25 cellular contexts compared by ENCODE assay signal in the genomic region with DNA sequence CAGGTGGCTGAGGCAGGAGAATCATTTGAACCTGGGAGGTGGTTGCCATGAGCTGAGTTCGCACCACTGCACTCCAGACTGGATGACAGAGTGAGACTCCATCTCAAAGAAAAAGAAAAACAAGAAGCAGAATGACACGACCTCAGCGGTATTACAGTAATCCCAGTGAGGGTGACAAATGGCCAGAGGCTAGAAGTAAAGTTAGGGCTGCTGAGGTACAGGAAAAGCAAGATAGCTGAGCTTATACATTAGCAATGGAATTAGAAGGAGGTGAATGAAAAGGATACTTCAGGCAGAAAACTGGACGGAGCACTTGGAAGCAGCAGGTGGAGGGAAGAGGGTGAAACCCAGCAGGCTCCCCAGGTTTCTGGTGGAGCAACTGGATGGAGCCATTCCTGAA. TPM values are rescaled to one million over a fixed set of nuclear protein-coding genes. Genes with fewer than 3 reads are reported as not detected.
DNase-seq lines count a peak whose midpoint lies in the region; ATAC-seq and TF ChIP-seq lines count a peak whose summit lies in the region.
"Had no signal": no experiment of that assay in that cellular context is flagged by ENCODE, and none has a peak within 500 bp of the region (broad histone marks: within the 10 kb centered on the region; RNA-seq: fewer than 3 reads in every experiment).

No MANE protein-coding gene starts in this region.

- no peak overlapping the region for H3K4me2 ChIP-seq in neural progenitor cell

- H3K9me3 Mint-ChIP-seq in CD4-positive, alpha-beta memory T cell = peaks cover 0 to 3% (median 0%) of the 10 kb centered on the region in 8 donors
- H3K9me3 Mint-ChIP-seq in IgD-negative memory B cell (no peaks in the 10 kb centered on the region), neural progenitor cell (no peaks in the 10 kb centered on the region)
- H3K9me3 Mint-ChIP-seq: activated CD8-positive, alpha-beta T cell treated with anti-CD3 and anti-CD28 coated beads for 36 hours; activated naive CD8-positive, alpha-beta T cell treated with anti-CD3 and anti-CD28 coated beads for 36 hours; dendritic cell treated with granulocyte-macrophage colony-stimulating factor and Interleukin-4, amounts not matched to agents 40 ng/mL and 50 ng/mL, for 4 days; naive thymus-derived CD4-positive, alpha-beta T cell; T-cell had no signal

- no peaks in the 10 kb centered on the region for H3K4me1 ChIP-seq in CD4-positive, alpha-beta memory T cell (ENCODE audit: insufficient read depth, low read length)
- no peaks in the 10 kb centered on the region for H3K4me1 ChIP-seq in neural progenitor cell
- H3K4me1 ChIP-seq: ascending aorta, gastroesophageal sphincter, left lung, SJCRH30, stomach, tibial artery had no signal

- H3K4me3 ChIP-seq in CD4-positive, alpha-beta memory T cell (ENCODE audit: low read length in 2 of 2) = no peak overlapping the region
- no peak overlapping the region for H3K4me3 ChIP-seq in neural progenitor cell
- H3K4me3 ChIP-seq: ascending aorta, gastroesophageal sphincter, left lung, SJCRH30, stomach, tibial artery had no signal

- ATAC-seq in esophagus mucosa (peak; percentile 78), GM19023 (IDR thresholded peaks at IDR 0.05; ENCODE audit: unreplicated experiment) (no peak), HG02798 (IDR thresholded peaks at IDR 0.05; ENCODE audit: poor library complexity, unreplicated experiment) (no peak), GM21447 (IDR thresholded peaks at IDR 0.05; ENCODE audit: unreplicated experiment) (no peak)
- ATAC-seq: activated CD8-positive, alpha-beta T cell treated with anti-CD3 and anti-CD28 coated beads for 36 hours; gastroesophageal sphincter; left lung; naive thymus-derived CD4-positive, alpha-beta T cell; T-cell had no signal

- CTCF ChIA-PET in CD4-positive, alpha-beta memory T cell (lab: Charles Lee; ENCODE audit: partially characterized antibody) = interaction anchor here (1.0 kb wide), 1 partner anchor 178 kb away, joined by 3 read pairs; no protein-coding TSS in a partner anchor

- no peaks in the 10 kb centered on the region for H4K20me1 ChIP-seq in neural progenitor cell (ENCODE audit: low read depth)

- no peaks in the 10 kb centered on the region for H3K79me2 ChIP-seq in neural progenitor cell (ENCODE audit: low read depth)

- H3K9ac ChIP-seq in neural progenitor cell = no peak overlapping the region

- H3K27me3 Mint-ChIP-seq in CD4-positive, alpha-beta memory T cell = no peaks in the 10 kb centered on the region
- no peaks in the 10 kb centered on the region for H3K27me3 Mint-ChIP-seq in IgD-negative memory B cell
- peaks cover 5% of the 10 kb centered on the region for H3K27me3 Mint-ChIP-seq in neural progenitor cell (ENCODE audit: insufficient read depth, low read depth)
- H3K27me3 Mint-ChIP-seq: activated CD8-positive, alpha-beta T cell treated with anti-CD3 and anti-CD28 coated beads for 36 hours; activated naive CD8-positive, alpha-beta T cell treated with anti-CD3 and anti-CD28 coated beads for 36 hours; naive thymus-derived CD4-positive, alpha-beta T cell; T-cell had no signal

- H3K27ac ChIP-seq in CD4-positive, alpha-beta memory T cell (ENCODE audit: low read depth, low read length) = no peak overlapping the region
- no peak overlapping the region for H3K27ac ChIP-seq in neural progenitor cell
- H3K27ac ChIP-seq: ascending aorta, gastroesophageal sphincter, left lung, SJCRH30, stomach, tibial artery had no signal

- no peaks in the 10 kb centered on the region for H3K36me3 ChIP-seq in CD4-positive, alpha-beta memory T cell (ENCODE audit: insufficient read depth, low read length)
- no peaks in the 10 kb centered on the region for H3K36me3 ChIP-seq in neural progenitor cell
- H3K36me3 ChIP-seq: ascending aorta, gastroesophageal sphincter, left lung, SJCRH30, tibial artery had no signal

- no peaks in the 10 kb centered on the region for H3K27me3 ChIP-seq in CD4-positive, alpha-beta memory T cell (ENCODE audit: insufficient read depth, low read length)
- no peaks in the 10 kb centered on the region for H3K27me3 ChIP-seq in neural progenitor cell
- H3K27me3 ChIP-seq: ascending aorta, gastroesophageal sphincter, left lung, SJCRH30, stomach, tibial artery had no signal

- no peaks in the 10 kb centered on the region for H3F3A ChIP-seq in neural progenitor cell (ENCODE audit: low read depth)

- no peak for DNase-seq in CD4-positive, alpha-beta memory T cell
- DNase-seq in neural progenitor cell (ENCODE audit: low spot score) = no peak
- DNase-seq: activated CD4-positive, alpha-beta T cell treated with anti-CD3 and anti-CD28 coated beads for 1 hour; activated CD8-positive, alpha-beta T cell treated with anti-CD3 and anti-CD28 coated beads for 36 hours; activated effector memory CD4-positive, alpha-beta T cell treated with Interleukin-2 at 50 U/mL for 16 hours; activated naive CD8-positive, alpha-beta T cell treated with anti-CD3 and anti-CD28 coated beads for 36 hours; C1 segment of cervical spinal cord; hippocampal formation; left lung; naive thymus-derived CD4-positive, alpha-beta T cell; NCI-H1092 treated with DMSO at 0.1 percent for 48 hours; NCI-H1930; NCI-H526; SJCRH30; stomach; T-cell; tibial artery had no signal

- H3K36me3 Mint-ChIP-seq in CD4-positive, alpha-beta memory T cell = peaks cover 21 to 36% of the 10 kb centered on the region in 2 donors
- H3K36me3 Mint-ChIP-seq in IgD-negative memory B cell = no peaks in the 10 kb centered on the region
- peaks cover 12% of the 10 kb centered on the region for H3K36me3 Mint-ChIP-seq in neural progenitor cell
- H3K36me3 Mint-ChIP-seq: activated naive CD8-positive, alpha-beta T cell treated with anti-CD3 and anti-CD28 coated beads for 36 hours had no signal

- POLR2A ChIA-PET in CD4-positive, alpha-beta memory T cell (lab: Charles Lee; ENCODE audit: partially characterized antibody) = interaction anchor here (0.8 to 1.7 kb wide), 3 partner anchors 9 to 41 kb away, joined by 4 to 7 read pairs (median 4); partner anchors contain the start of gene AMZ2

- H3K27ac Mint-ChIP-seq in CD4-positive, alpha-beta memory T cell = peak overlapping the region in 4 of 7 donors; percentile 3 to 90 (median 29)
- peak overlapping the region; percentile 67 to 93 (median 70) for H3K27ac Mint-ChIP-seq in IgD-negative memory B cell
- H3K27ac Mint-ChIP-seq in neural progenitor cell = peak overlapping the region; percentile 7
- H3K27ac Mint-ChIP-seq: activated CD8-positive, alpha-beta T cell treated with anti-CD3 and anti-CD28 coated beads for 36 hours; activated naive CD8-positive, alpha-beta T cell treated with anti-CD3 and anti-CD28 coated beads for 36 hours; dendritic cell treated with granulocyte-macrophage colony-stimulating factor and Interleukin-4, amounts not matched to agents 40 ng/mL and 50 ng/mL, for 4 days had no signal

- no peaks in the 10 kb centered on the region for H3K9me3 ChIP-seq in CD4-positive, alpha-beta memory T cell (ENCODE audit: control insufficient read depth in 1 of 2, low read length in 2 of 2)
- no peaks in the 10 kb centered on the region for H3K9me3 ChIP-seq in neural progenitor cell (ENCODE audit: low read depth)
- H3K9me3 ChIP-seq: ascending aorta, gastroesophageal sphincter, left lung, SJCRH30, stomach, tibial artery had no signal

- H2AFZ ChIP-seq in neural progenitor cell (replicated peaks) = no peak overlapping the region

- TF ChIP-seq CTCF in neural progenitor cell (IDR thresholded peaks at IDR 0.05) = no peak

- no peak overlapping the region for H3K4me3 Mint-ChIP-seq in CD4-positive, alpha-beta memory T cell
- peak overlapping the region in 3 of 4 donors; percentile 6 to 45 (median 32) for H3K4me3 Mint-ChIP-seq in IgD-negative memory B cell
- no peak overlapping the region for H3K4me3 Mint-ChIP-seq in neural progenitor cell
- H3K4me3 Mint-ChIP-seq: activated CD8-positive, alpha-beta T cell treated with anti-CD3 and anti-CD28 coated beads for 36 hours; activated naive CD8-positive, alpha-beta T cell treated with anti-CD3 and anti-CD28 coated beads for 36 hours; dendritic cell treated with granulocyte-macrophage colony-stimulating factor and Interleukin-4, amounts not matched to agents 40 ng/mL and 50 ng/mL, for 4 days; naive thymus-derived CD4-positive, alpha-beta T cell had no signal

- H3K4me1 Mint-ChIP-seq in CD4-positive, alpha-beta memory T cell = peaks cover 16 to 33% (median 18%) of the 10 kb centered on the region in 4 donors
- H3K4me1 Mint-ChIP-seq in IgD-negative memory B cell (peaks cover 27 to 35% (median 30%) of the 10 kb centered on the region in 3 donors), neural progenitor cell (peaks cover 8% of the 10 kb centered on the region)

- intact Hi-C loops in CD4-positive, alpha-beta memory T cell (cut with micrococcal nuclease) = no loop called here

RNA-seq across cellular contexts. Expression of gene AMZ2, which starts 26.1 kb away (rescaled TPM):
- 10 to 100 TPM; 66.1 to 81.2 TPM for total RNA-seq in CD4-positive, alpha-beta memory T cell
- polyA plus RNA-seq in CD4-positive, alpha-beta memory T cell = 100 to 1,000 TPM; 114 to 161 TPM
- polyA plus RNA-seq in IgD-negative memory B cell = 80.0 TPM
- total RNA-seq in esophagus mucosa (60.5 TPM), neural progenitor cell (ENCODE audit: low replicate concordance) (99.0 and 150 TPM in 2 replicates)

Comparison
In these comparisons a context has a peak if more than half of its experiments do, and no peak if none do; other contexts are left out.
1. H3K27ac Mint-ChIP-seq: peak in every context shown above with its lines; median percentile 70 in IgD-negative memory B cell; 29 in CD4-positive, alpha-beta memory T cell; 7 in neural progenitor cell.
2. H3K4me3 Mint-ChIP-seq: peak in IgD-negative memory B cell (3 of 4); none in CD4-positive, alpha-beta memory T cell (0 of 8) and neural progenitor cell (single experiment).